ENCODE assay signal across 8 cellular contexts in genomic region chr1:218377143-218377660, GRCh38. TPM values are rescaled to one million over a fixed set of nuclear protein-coding genes. Genes with fewer than 3 reads are reported as not detected.
DNase-seq lines count a peak whose midpoint lies in the region; ATAC-seq, FAIRE-seq and TF ChIP-seq lines count a peak whose summit lies in the region.

No MANE protein-coding gene starts in this region.

- peak overlapping the region; percentile 74 for H3K4me3 Mint-ChIP-seq in astrocyte (ENCODE audit: unreplicated experiment)

- peaks cover 5% of the 10 kb centered on the region for H3K36me3 Mint-ChIP-seq in astrocyte (ENCODE audit: low read depth, unreplicated experiment)

- no peaks in the 10 kb centered on the region for H3K36me3 ChIP-seq in SK-N-MC (ENCODE audit: insufficient read depth, low read length)
- H3K36me3 ChIP-seq in astrocyte (ENCODE audit: insufficient read depth, low read length): peaks cover 7% of the 10 kb centered on the region

- H3K27me3 Mint-ChIP-seq in astrocyte (ENCODE audit: low read depth, unreplicated experiment): no peaks in the 10 kb centered on the region

- TF ChIP-seq CTCF in astrocyte (IDR thresholded peaks at IDR 0.05; ENCODE audit: insufficient read depth, low read depth, low read length): no peak

- ATAC-seq in GM19043 (IDR thresholded peaks at IDR 0.05; ENCODE audit: low read depth, unreplicated experiment) (peak; percentile 78), HG03095 (IDR thresholded peaks at IDR 0.05; ENCODE audit: unreplicated experiment) (peak; percentile 77)

- H3K27ac ChIP-seq in SK-N-MC (peak overlapping the region; percentile 90), astrocyte (ENCODE audit: low read depth, low read length) (peak overlapping the region; percentile 87), caudate nucleus (ENCODE audit: low read depth, low read length) (no peak overlapping the region)

- DNase-seq in SK-N-MC (ENCODE audit: low read depth, low spot score) (peak; percentile 82), astrocyte (ENCODE audit: low read depth) (peak; percentile 99), skeletal muscle cell (ENCODE audit: low read depth) (peak; percentile 95), caudate nucleus (lab: John Stamatoyannopoulos, UW) (no peak), NCI-H1436 (lab: John Stamatoyannopoulos, UW) (no peak), GM19239 (ENCODE audit: insufficient read length, low spot score) (no peak)

- no peaks in the 10 kb centered on the region for H3K9me3 Mint-ChIP-seq in astrocyte (ENCODE audit: unreplicated experiment)

- peaks cover 86% of the 10 kb centered on the region for H3K79me2 ChIP-seq in astrocyte (ENCODE audit: insufficient read depth, low read length)

- H3K9me3 ChIP-seq in SK-N-MC (ENCODE audit: low read depth, low read length): no peaks in the 10 kb centered on the region
- H3K9me3 ChIP-seq in astrocyte (ENCODE audit: insufficient read depth, low read depth, low read length): no peaks in the 10 kb centered on the region

- FAIRE-seq in astrocyte (lab: Jason Lieb, UNC): peak; percentile 99
- no peak for FAIRE-seq in GM19239 (lab: Jason Lieb, UNC)

- H3K9ac ChIP-seq in SK-N-MC (ENCODE audit: insufficient read length) (peak overlapping the region; percentile 46), astrocyte (ENCODE audit: low read length) (peak overlapping the region; percentile 77)

- H3K4me3 ChIP-seq in SK-N-MC (peak overlapping the region; percentile 63), astrocyte (ENCODE audit: insufficient read depth, low read depth, low read length) (peak overlapping the region; percentile 32), skeletal muscle cell (ENCODE audit: low read depth, low read length) (no peak overlapping the region)

- H3K4me2 ChIP-seq in astrocyte (ENCODE audit: low read length): peak overlapping the region; percentile 77

- H2AFZ ChIP-seq in astrocyte (ENCODE audit: low read depth, low read length): no peak overlapping the region

- H3K4me1 Mint-ChIP-seq in astrocyte (ENCODE audit: low read depth, unreplicated experiment): peaks cover 86% of the 10 kb centered on the region

- H3K27me3 ChIP-seq in astrocyte (ENCODE audit: insufficient read depth, low read length): no peaks in the 10 kb centered on the region

- peak overlapping the region; percentile 98 for H3K27ac Mint-ChIP-seq in astrocyte (ENCODE audit: unreplicated experiment)

- H4K20me1 ChIP-seq in astrocyte (ENCODE audit: insufficient read depth, low read length): peaks cover 26% of the 10 kb centered on the region

- H3K4me1 ChIP-seq in astrocyte (ENCODE audit: insufficient read depth, low read length): peaks cover 63% of the 10 kb centered on the region

RNA-seq across cellular contexts. Expression of gene TGFB2, which starts 32.1 kb away (rescaled TPM):
- total RNA-seq in astrocyte: 308 and 330 TPM in 2 replicates

Comparison
In these comparisons a context has a peak if more than half of its experiments do, and no peak if none do; other contexts are left out.
1. DNase-seq: peak in SK-N-MC (single experiment), astrocyte (single experiment) and skeletal muscle cell (single experiment); none in caudate nucleus (0 of 61), NCI-H1436 (single experiment) and GM19239 (single experiment).